Comparison of ENCODE assay signal across 10 cellular contexts in genomic region chr11:62105611-62106245, GRCh38. TPM values are rescaled to one million over a fixed set of nuclear protein-coding genes. Genes with fewer than 3 reads are reported as not detected.
A peak's percentile ranks its signal among the peaks of the same experiment; 100 is the strongest.
DNase-seq lines count a peak whose midpoint lies in the region; ATAC-seq and TF ChIP-seq lines count a peak whose summit lies in the region.
"Had no signal": no experiment of that assay in that cellular context is flagged by ENCODE, and none has a peak within 500 bp of the region (broad histone marks: within the 10 kb centered on the region; RNA-seq: fewer than 3 reads in every experiment).

No MANE protein-coding gene starts in this region.

- H4K20me1 ChIP-seq in MM.1S (ENCODE audit: insufficient read depth, low read length) (no peaks in the 10 kb centered on the region), osteoblast (ENCODE audit: insufficient read depth, low read length) (no peaks in the 10 kb centered on the region)

- H3K27ac ChIP-seq in MM.1S (ENCODE audit: low read length) = no peak overlapping the region
- H3K27ac ChIP-seq in osteoblast (ENCODE audit: low read depth, low read length) = peak overlapping the region; percentile 70
- H3K27ac ChIP-seq: HL-60 had no signal

- H2AFZ ChIP-seq in MM.1S (ENCODE audit: low read length) (no peak overlapping the region), osteoblast (ENCODE audit: low read length) (peak overlapping the region; percentile 67)

- ATAC-seq in GM19452 (IDR thresholded peaks at IDR 0.05; ENCODE audit: unreplicated experiment) = no peak

- DNase-seq in AG10803 (ENCODE audit: low read depth) (peak; percentile 77), MM.1S (no peak), erythroblast (lab: John Stamatoyannopoulos, UW) (no peak), osteoblast (ENCODE audit: insufficient read length, low spot score, missing footprints) (peak; percentile 10), NAMALWA (ENCODE audit: low spot score) (no peak), NCI-H2029 (lab: John Stamatoyannopoulos, UW) (no peak), NCI-H82 treated with DMSO at 0.1 percent for 48 hours (lab: John Stamatoyannopoulos, UW; ENCODE audit: unreplicated experiment) (no peak)
- DNase-seq: NCI-H82 had no signal

- H3K79me2 ChIP-seq in MM.1S (ENCODE audit: low read length) (no peaks in the 10 kb centered on the region), osteoblast (ENCODE audit: insufficient read depth, low read length) (no peaks in the 10 kb centered on the region)

- H3K36me3 ChIP-seq in MM.1S (replicated peaks; ENCODE audit: insufficient read depth, low read length) = no peaks in the 10 kb centered on the region
- no peaks in the 10 kb centered on the region for H3K36me3 ChIP-seq in osteoblast (ENCODE audit: insufficient read depth, low read length)

- H3K4me2 ChIP-seq in MM.1S (ENCODE audit: low read depth, low read length) (0 out of 2 replicates have a peak overlapping the region, but pooled peaks have one; percentile 21), osteoblast (ENCODE audit: insufficient read depth, low read length) (peak overlapping the region; percentile 87)

- H3K27me3 ChIP-seq in MM.1S (replicated peaks; ENCODE audit: insufficient read depth, low read length) = peaks cover 11% of the 10 kb centered on the region; the same call in 1 of the 2 replicates
- no peaks in the 10 kb centered on the region for H3K27me3 ChIP-seq in osteoblast (ENCODE audit: insufficient read depth, low read length)

- TF ChIP-seq POLR2A in erythroblast (IDR thresholded peaks at IDR 0.05; ENCODE audit: low read length) = peak; percentile 23

- no peak overlapping the region for H3K9ac ChIP-seq in MM.1S (ENCODE audit: low read length)

- TF ChIP-seq CTCF in AG10803 (conservative IDR thresholded peaks at IDR 0.05; ENCODE audit: low read length) (no peak), MM.1S (IDR thresholded peaks at IDR 0.05; ENCODE audit: low read length) (no peak), osteoblast (IDR thresholded peaks at IDR 0.05; ENCODE audit: extremely low read depth, low read depth, low read length) (no peak)

- H3K4me3 ChIP-seq in AG10803 (ENCODE audit: low read length) = peak overlapping the region; percentile 46
- H3K4me3 ChIP-seq in MM.1S (ENCODE audit: low read length) = no peak overlapping the region
- peak overlapping the region; percentile 63 for H3K4me3 ChIP-seq in osteoblast (ENCODE audit: insufficient read depth, low read length)

- no peaks in the 10 kb centered on the region for H3K9me2 ChIP-seq in MM.1S (replicated peaks; ENCODE audit: insufficient read depth, low read length)

- H3K4me1 ChIP-seq in MM.1S (ENCODE audit: low read length) (no peaks in the 10 kb centered on the region), osteoblast (ENCODE audit: insufficient read depth, low read length) (peaks cover 32% of the 10 kb centered on the region)

- no peaks in the 10 kb centered on the region for H3K9me3 ChIP-seq in MM.1S (replicated peaks; ENCODE audit: insufficient read depth, low read length)
- H3K9me3 ChIP-seq in osteoblast (ENCODE audit: low read depth, low read length) = no peaks in the 10 kb centered on the region

- no peaks in the 10 kb centered on the region for H3F3A ChIP-seq in MM.1S (ENCODE audit: insufficient read depth, low read length)

RNA-seq across cellular contexts. Expression of gene INCENP, which starts 18.1 kb away (rescaled TPM):
- total RNA-seq in osteoblast = 8.7 and 13.8 TPM in 2 replicates

Comparison
In these comparisons a context has a peak if more than half of its experiments do, and no peak if none do; other contexts are left out.
1. DNase-seq: peak in AG10803 (single experiment) and osteoblast (single experiment); none in MM.1S (single experiment), erythroblast (0 of 2), NAMALWA (single experiment), NCI-H2029 (single experiment) and NCI-H82 treated with DMSO at 0.1 percent for 48 hours (single experiment).